In genomic region chr3:48599509-48600285, GRCh38 we compare ENCODE assay signal across 14 cellular contexts. TPM values are rescaled to one million over a fixed set of nuclear protein-coding genes. Genes with fewer than 3 reads are reported as not detected.
DNase-seq lines count a peak whose midpoint lies in the region; ATAC-seq and TF ChIP-seq lines count a peak whose summit lies in the region.
"Had no signal": no experiment of that assay in that cellular context is flagged by ENCODE, and none has a peak within 500 bp of the region (broad histone marks: within the 10 kb centered on the region; RNA-seq: fewer than 3 reads in every experiment).

No MANE protein-coding gene starts in this region.

- ATAC-seq in PC-3 (no peak), upper lobe of left lung (ENCODE audit: low FRiP score in 2 of 2) (no peak), GM19324 (IDR thresholded peaks at IDR 0.05; ENCODE audit: low FRiP score, unreplicated experiment) (no peak)

- H3K4me2 ChIP-seq in PC-3 (ENCODE audit: low read length) = peak overlapping the region; percentile 59

- H3K79me2 ChIP-seq in PC-3 (ENCODE audit: low read length) = no peaks in the 10 kb centered on the region

- H3K27me3 ChIP-seq in PC-3 (ENCODE audit: low read length) (no peaks in the 10 kb centered on the region), upper lobe of left lung (peaks cover 0 to 4% (median 0%) of the 10 kb centered on the region in 4 donors)

- TF ChIP-seq POLR2A in upper lobe of left lung (IDR thresholded peaks at IDR 0.05) = no peak

- intact Hi-C loops in PC-3 (cut with micrococcal nuclease) = loop anchor here (5.0 kb wide), 1 partner anchor 42 kb away; the partner anchor contains the start of gene PFKFB4

- H2AFZ ChIP-seq in PC-3 (ENCODE audit: low read length) = no peak overlapping the region

- DNase-seq in PC-3 = no peak
- no peak for DNase-seq in coronary artery (ENCODE audit: low spot score)
- DNase-seq in myocyte (ENCODE audit: low read depth) = peak; percentile 16
- DNase-seq in upper lobe of left lung = peak in 1 of 2 donors; percentile 21
- no peak for DNase-seq in NCI-H1436 (lab: John Stamatoyannopoulos, UW)
- DNase-seq in C1 segment of cervical spinal cord (lab: John Stamatoyannopoulos, UW) = no peak
- DNase-seq: activated CD4-positive, CD25-positive, alpha-beta regulatory T cell treated with anti-CD3 and anti-CD28 coated beads, Interleukin-2, amount 50 U/mL, for 72 hours; activated T-cell treated with anti-CD3 and anti-CD28 coated beads for 4 hours; Karpas-422; NCI-H146; NCI-H510A; stimulated activated naive CD4-positive, alpha-beta T cell treated with Interleukin-2 at 50 U/mL for 16 hours had no signal

- peak overlapping the region; percentile 4; the same call in 1 of the 2 replicates for H3K9ac ChIP-seq in PC-3 (ENCODE audit: low read length)

- 97% methylated on average over 6 to 10 of the region's 12 CpGs for WGBS in upper lobe of left lung, 2 donors

- BruUV-seq in PC-3 (replicated peaks; lab: Mats Ljungman, UMichigan) = no TSS peak

- H3K9me3 ChIP-seq in PC-3 (ENCODE audit: low read length) (no peaks in the 10 kb centered on the region), upper lobe of left lung (no peaks in the 10 kb centered on the region)

- CTCF ChIA-PET in PC-3 (lab: Charles Lee) = no interaction called here

- peak overlapping the region; percentile 89 for H3K27ac ChIP-seq in PC-3 (ENCODE audit: low read length)
- peak overlapping the region; percentile 82 to 96 for H3K27ac ChIP-seq in coronary artery
- H3K27ac ChIP-seq in upper lobe of left lung = peak overlapping the region; percentile 59 to 80 (median 69)

- H3K36me3 ChIP-seq in PC-3 (ENCODE audit: low read depth, low read length) (peaks cover 58% of the 10 kb centered on the region), upper lobe of left lung (peaks cover 28 to 72% (median 67%) of the 10 kb centered on the region in 4 donors)

- no peaks in the 10 kb centered on the region for H3K9me2 ChIP-seq in PC-3 (replicated peaks; ENCODE audit: low read length)

- H3K4me3 ChIP-seq in PC-3 (ENCODE audit: low read length) = no peak overlapping the region
- H3K4me3 ChIP-seq in coronary artery = peak overlapping the region; percentile 54
- no peak overlapping the region for H3K4me3 ChIP-seq in upper lobe of left lung

- H3F3A ChIP-seq in PC-3 (ENCODE audit: low read length, unreplicated experiment) = no peaks in the 10 kb centered on the region

- TF ChIP-seq CTCF in PC-3 (conservative IDR thresholded peaks at IDR 0.05; ENCODE audit: low read depth, low read length) = no peak
- TF ChIP-seq CTCF in coronary artery (IDR thresholded peaks at IDR 0.05) = no peak
- no peak for TF ChIP-seq CTCF in upper lobe of left lung (IDR thresholded peaks at IDR 0.05)

- H3K4me1 ChIP-seq in PC-3 (ENCODE audit: insufficient read depth, low read length) (peaks cover 67% of the 10 kb centered on the region), upper lobe of left lung (peaks cover 6 to 16% (median 10%) of the 10 kb centered on the region in 4 donors)

- no peak for TF ChIP-seq EP300 in upper lobe of left lung (IDR thresholded peaks at IDR 0.05)

- no peaks in the 10 kb centered on the region for H4K20me1 ChIP-seq in PC-3 (ENCODE audit: low read length)

- POLR2A ChIA-PET in PC-3 (lab: Charles Lee; ENCODE audit: unreplicated experiment) = no interaction called here

RNA-seq across cellular contexts. Expression of gene COL7A1, which starts 4.6 kb away (rescaled TPM):
- total RNA-seq in PC-3 (2014; rRNA removed) (7.9 and 10.6 TPM in 2 replicates), myocyte (7.1 and 11.1 TPM in 2 replicates), upper lobe of left lung (10 to 100 TPM in 1 of 6 donors, 1 to 10 TPM in 5; 2.7 to 30.4 (median 4.6) TPM)
- 13.4 TPM for polyA plus RNA-seq in myocyte (2012)
- polyA plus RNA-seq: CD4-positive, alpha-beta memory T cell had no signal

RNA-seq across cellular contexts. Expression of gene UQCRC1, which starts 9.7 kb away (rescaled TPM):
- 575 and 622 TPM in 2 replicates for total RNA-seq in PC-3 (2014; rRNA removed)
- 390 and 418 TPM in 2 replicates for total RNA-seq in myocyte
- polyA plus RNA-seq in myocyte (2012) = 240 TPM
- 100 to 1,000 TPM; 119 to 239 (median 154) TPM for total RNA-seq in upper lobe of left lung

RNA-seq across cellular contexts. Expression of gene TMEM89, which starts 21.9 kb away (rescaled TPM):
- total RNA-seq in PC-3 (2014; rRNA removed) = not detected in 2 replicates
- not detected in 2 replicates for total RNA-seq in myocyte
- polyA plus RNA-seq in myocyte (2012) = not detected
- under 1 TPM in 1 of 6 donors, not detected in 5; 0.67 TPM for total RNA-seq in upper lobe of left lung
- total RNA-seq: CD4-positive, alpha-beta memory T cell had no signal
- polyA plus RNA-seq: CD4-positive, alpha-beta memory T cell had no signal

RNA-seq across cellular contexts. Expression of gene SLC26A6, which starts 35.6 kb away (rescaled TPM):
- total RNA-seq in PC-3 (2014; rRNA removed) (38.1 and 44.9 TPM in 2 replicates), myocyte (18.0 and 23.2 TPM in 2 replicates), upper lobe of left lung (10 to 100 TPM; 10.5 to 66.0 (median 20.4) TPM)
- 12.0 TPM for polyA plus RNA-seq in myocyte (2012)

RNA-seq across cellular contexts. Expression of gene UCN2, which starts 36.1 kb away (rescaled TPM):
- total RNA-seq in PC-3 (2014; rRNA removed) = 0.81 and 0.91 TPM in 2 replicates
- total RNA-seq in myocyte = 0.11 and 0.31 TPM in 2 replicates
- polyA plus RNA-seq in myocyte (2012) = 0.39 TPM
- total RNA-seq in upper lobe of left lung = not detected
- total RNA-seq: CD4-positive, alpha-beta memory T cell had no signal
- polyA plus RNA-seq: CD4-positive, alpha-beta memory T cell had no signal
